8 cellular contexts compared by ENCODE assay signal in genomic region chr2:38603402-38604265, GRCh38. TPM values are rescaled to one million over a fixed set of nuclear protein-coding genes. Genes with fewer than 3 reads are reported as not detected.
DNase-seq lines count a peak whose midpoint lies in the region; ATAC-seq, FAIRE-seq and TF ChIP-seq lines count a peak whose summit lies in the region.

No MANE protein-coding gene starts in this region.

- peak overlapping the region; percentile 76 for H3K4me3 ChIP-seq in AG10803 (ENCODE audit: low read length)
- peak overlapping the region; percentile 95 to 99 (median 98) for H3K4me3 ChIP-seq in endothelial cell of umbilical vein (replicated peaks in 1 of 3; ENCODE audit: insufficient read depth in 1 of 3, low read depth in 1 of 3, low read length in 3 of 3)

- FAIRE-seq in endothelial cell of umbilical vein (lab: Jason Lieb, UNC), result peak; percentile 76

- H2AFZ ChIP-seq in endothelial cell of umbilical vein (ENCODE audit: low read depth, low read length), result peak overlapping the region; percentile 99

- DNase-seq in AG10803 (ENCODE audit: low read depth) (peak; percentile 75), HUDEP-2 (lab: John Stamatoyannopoulos, UW; ENCODE audit: unreplicated experiment in 76 of 76) (peak in 72 of 76 experiments; percentile 33 to 84 (median 67)), NOMO-1 treated with DMSO at 0.1 percent for 48 hours (lab: John Stamatoyannopoulos, UW; ENCODE audit: unreplicated experiment) (peak; percentile 79), endothelial cell of umbilical vein (ENCODE audit: low read depth, low spot score) (peak; percentile 85), middle frontal gyrus (ENCODE audit: extremely low spot score, low spot score) (peak; percentile 47)
- peak; percentile 42 for DNase-seq in activated CD8-positive, alpha-beta memory T cell treated with anti-CD3 and anti-CD28 coated beads, Interleukin-2, amount 50 U/mL, for 1 hour (ENCODE audit: extremely low read depth)
- peak; percentile 59 to 66 for DNase-seq in stimulated activated CD8-positive, alpha-beta memory T cell treated with anti-CD3 and anti-CD28 coated beads, Interleukin-2, amount 100 ng/mL, for 1 hour (ENCODE audit: low read depth in 2 of 2)

- no peaks in the 10 kb centered on the region for H3K9me3 ChIP-seq in endothelial cell of umbilical vein (replicated peaks; ENCODE audit: control insufficient read depth, insufficient read depth, low read length)

- BruUV-seq in endothelial cell of umbilical vein (replicated peaks; lab: Mats Ljungman, UMichigan), result no TSS peak

- dilution Hi-C loops in endothelial cell of umbilical vein (cut with MboI; ENCODE audit: extremely low pct_ligation_motif_present, low sequenced_read_pairs), result no loop called here

- TF ChIP-seq CTCF in AG10803 (conservative IDR thresholded peaks at IDR 0.05; ENCODE audit: low read length) (peak; percentile 89), endothelial cell of umbilical vein (IDR thresholded peaks at IDR 0.05; ENCODE audit: extremely low read depth in 1 of 2, insufficient read depth in 1 of 2, low read depth in 1 of 2, low read length in 2 of 2) (peak; percentile 94)

- peak; percentile 40 for ATAC-seq in GM19328 (IDR thresholded peaks at IDR 0.05; ENCODE audit: unreplicated experiment)

- H3K4me1 ChIP-seq in endothelial cell of umbilical vein (ENCODE audit: control insufficient read depth, extremely low read depth, insufficient read depth, low read length), result peaks cover 22% of the 10 kb centered on the region

- peaks cover 2% of the 10 kb centered on the region for H3K9me1 ChIP-seq in endothelial cell of umbilical vein (replicated peaks; ENCODE audit: control insufficient read depth, extremely low read depth, insufficient read depth, low read length)

- peaks cover 38% of the 10 kb centered on the region for H3K79me2 ChIP-seq in endothelial cell of umbilical vein (ENCODE audit: control insufficient read depth, insufficient read depth, low read length)

- H3K27me3 ChIP-seq in endothelial cell of umbilical vein (ENCODE audit: control insufficient read depth in 2 of 2, insufficient read depth in 2 of 2, low read length in 2 of 2), result no peaks in the 10 kb centered on the region

- POLR2A ChIA-PET in endothelial cell of umbilical vein (lab: Charles Lee), result interaction anchor here (6.4 kb wide), 1 partner anchor 148 kb away, joined by 64 read pairs; the partner anchor contains the start of gene SRSF7

- intact Hi-C loops in endothelial cell of umbilical vein (cut with micrococcal nuclease), result loop anchor here (1.0 to 2.0 kb wide), 8 partner anchors 23 to 227 kb away; partner anchors contain the start of genes ATL2, GALM and SRSF7

- H3K9ac ChIP-seq in endothelial cell of umbilical vein (replicated peaks; ENCODE audit: extremely low read depth, insufficient read depth, low read length), result peak overlapping the region; percentile 56

- H3K36me3 ChIP-seq in endothelial cell of umbilical vein (ENCODE audit: control insufficient read depth in 2 of 2, extremely low read depth in 1 of 2, insufficient read depth in 2 of 2, low read length in 2 of 2), result no peaks in the 10 kb centered on the region

- peak overlapping the region; percentile 96 for H3K4me2 ChIP-seq in endothelial cell of umbilical vein (ENCODE audit: insufficient read depth, low read length)

- peaks cover 9% of the 10 kb centered on the region for H4K20me1 ChIP-seq in endothelial cell of umbilical vein (replicated peaks; ENCODE audit: control insufficient read depth, extremely low read depth, insufficient read depth, low read length)

- no peak for TF ChIP-seq POLR2A in endothelial cell of umbilical vein (IDR thresholded peaks at IDR 0.05; ENCODE audit: low read depth, low read length)

- H3K27ac ChIP-seq in endothelial cell of umbilical vein (ENCODE audit: insufficient read depth, low read depth, low read length), result peak overlapping the region; percentile 32

- CTCF ChIA-PET in endothelial cell of umbilical vein (lab: Charles Lee), result interaction anchor here (0.6 to 5.9 kb wide), 33 partner anchors 8 to 251 kb away, joined by 3 to 69 read pairs (median 4); partner anchors contain the start of gene GALM

TF ChIP-seq in endothelial cell of umbilical vein, 7 proteins besides CTCF, POLR2A, EP300 and RAD21:
- no peak for TF ChIP-seq MYC (IDR thresholded peaks at IDR 0.05; ENCODE audit: low read depth, low read length)
- TF ChIP-seq GATA2 (IDR thresholded peaks at IDR 0.05; ENCODE audit: insufficient read depth, insufficient read length, low read depth, low read length), result no peak
- TF ChIP-seq, protein P1, sequence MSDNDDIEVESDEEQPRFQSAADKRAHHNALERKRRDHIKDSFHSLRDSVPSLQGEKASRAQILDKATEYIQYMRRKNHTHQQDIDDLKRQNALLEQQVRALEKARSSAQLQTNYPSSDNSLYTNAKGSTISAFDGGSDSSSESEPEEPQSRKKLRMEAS (IDR thresholded peaks at IDR 0.05; ENCODE audit: insufficient read depth, insufficient read length), result peak; percentile 29
- TF ChIP-seq EZH2 (IDR thresholded peaks at IDR 0.05; ENCODE audit: borderline replicate concordance, low read depth, low read length, severe bottlenecking), result no peak

RNA-seq across cellular contexts. Expression of gene HNRNPLL, which starts 0.9 kb away (rescaled TPM):
- total RNA-seq in endothelial cell of umbilical vein, result 56.2 and 61.1 TPM in 2 replicates
- polyA plus RNA-seq in endothelial cell of umbilical vein, result 15.1 and 19.8 TPM in 2 replicates
- 23.3 and 28.1 TPM in 2 replicates for polyA plus RNA-seq in endothelial cell of umbilical vein (2011; cell fraction: cytosol; rRNA removed)
- 46.3 and 54.1 TPM in 2 replicates for polyA plus RNA-seq in endothelial cell of umbilical vein (2011; cell fraction: nucleus; rRNA removed)
- 42.9 and 49.1 TPM in 2 replicates for polyA plus RNA-seq in endothelial cell of umbilical vein (2012)
- 28.2 and 34.2 TPM in 2 replicates for polyA minus RNA-seq in endothelial cell of umbilical vein
- polyA minus RNA-seq in endothelial cell of umbilical vein (2011; cell fraction: cytosol; rRNA and poly(A)+ RNA removed), result 19.3 TPM
- polyA minus RNA-seq in endothelial cell of umbilical vein (2011; cell fraction: nucleus; rRNA and poly(A)+ RNA removed), result 68.7 and 83.8 TPM in 2 replicates

Comparison
In these comparisons a context has a peak if more than half of its experiments do, and no peak if none do; other contexts are left out.
1. Peak in every context shown above with its lines: DNase-seq, ATAC-seq, H3K4me3 ChIP-seq and H3K27ac ChIP-seq.